8 cellular contexts compared by ENCODE assay signal in the genomic region with DNA sequence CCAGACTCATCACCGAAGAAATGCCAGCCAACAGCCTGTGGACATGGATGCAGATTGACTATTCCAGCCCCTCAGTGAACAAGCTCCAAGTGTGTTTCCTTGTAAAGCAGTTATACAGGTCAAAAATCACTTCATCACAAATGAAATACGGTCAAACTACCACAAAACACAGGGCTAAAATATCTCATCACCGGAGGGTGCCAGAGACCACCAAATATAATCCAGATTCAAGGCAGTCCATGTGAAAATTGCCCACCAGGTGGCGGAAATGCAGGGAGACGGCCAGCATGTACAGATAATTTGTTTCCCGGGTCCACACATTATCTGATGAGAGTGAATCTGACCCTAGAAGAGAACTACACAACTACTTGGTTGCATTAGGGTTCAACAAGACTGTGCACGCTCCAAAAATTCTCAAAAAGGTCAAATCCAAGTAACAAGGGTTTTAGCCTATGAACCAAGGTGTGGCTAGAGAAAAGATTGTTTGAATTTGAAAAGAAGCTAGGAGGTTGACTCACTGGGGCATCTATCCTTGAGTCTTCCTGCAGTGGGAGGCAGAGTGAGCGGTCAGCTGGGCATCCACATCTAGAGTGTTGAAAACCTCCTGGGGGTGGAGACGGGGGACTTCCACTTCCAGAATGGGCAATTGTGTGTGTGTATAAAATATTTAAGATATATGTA.
DNase-seq lines count a peak whose midpoint lies in the region; ATAC-seq and TF ChIP-seq lines count a peak whose summit lies in the region.

No MANE protein-coding gene starts in this region.

- H3K36me3 Mint-ChIP-seq in activated CD4-positive, alpha-beta T cell treated with anti-CD3 and anti-CD28 coated beads for 36 hours (ENCODE audit: low read depth), result no peaks in the 10 kb centered on the region
- peaks cover 3% of the 10 kb centered on the region for H3K36me3 Mint-ChIP-seq in chondrocyte (ENCODE audit: low read depth)

- H3K4me1 Mint-ChIP-seq in activated CD4-positive, alpha-beta T cell treated with anti-CD3 and anti-CD28 coated beads for 36 hours, result peaks cover 3% of the 10 kb centered on the region
- no peaks in the 10 kb centered on the region for H3K4me1 Mint-ChIP-seq in chondrocyte (ENCODE audit: low read depth)

- no peak overlapping the region for H3K4me3 Mint-ChIP-seq in activated CD4-positive, alpha-beta T cell treated with anti-CD3 and anti-CD28 coated beads for 36 hours
- H3K4me3 Mint-ChIP-seq in chondrocyte (ENCODE audit: unreplicated experiment), result no peak overlapping the region

- 30% methylated on average over 9 of the region's 9 CpGs for WGBS in liver

- H3K4me1 ChIP-seq in liver (ENCODE audit: control insufficient read depth in 4 of 4, insufficient read depth in 4 of 4, low read length in 3 of 4), result peaks cover 5 to 20% (median 13%) of the 10 kb centered on the region in 4 donors

- peak; percentile 70 for ATAC-seq in activated CD4-positive, alpha-beta T cell treated with anti-CD3 and anti-CD28 coated beads for 36 hours
- ATAC-seq in GM19463 (IDR thresholded peaks at IDR 0.05; ENCODE audit: unreplicated experiment), result no peak

- intact Hi-C loops in activated CD4-positive, alpha-beta T cell treated with anti-CD3 and anti-CD28 coated beads for 36 hours (cut with DNase I, micrococcal nuclease), result loop anchor here (1.0 to 10.0 kb wide), 5 partner anchors 169 to 494 kb away; no protein-coding TSS in a partner anchor

- TF ChIP-seq CTCF in chondrocyte (IDR thresholded peaks at IDR 0.05) (peak; percentile 99), liver (IDR thresholded peaks at IDR 0.05; ENCODE audit: low read depth, low read length, missing input control) (peak; percentile 100)

- H3K27me3 Mint-ChIP-seq in activated CD4-positive, alpha-beta T cell treated with anti-CD3 and anti-CD28 coated beads for 36 hours, result peaks cover 24% of the 10 kb centered on the region
- peaks cover 28% of the 10 kb centered on the region for H3K27me3 Mint-ChIP-seq in chondrocyte (ENCODE audit: low read depth)

- no peak overlapping the region for H3K9ac ChIP-seq in liver (ENCODE audit: low read depth in 1 of 2, low read length in 2 of 2)

- POLR2A ChIA-PET in activated CD4-positive, alpha-beta T cell treated with anti-CD3 and anti-CD28 coated beads for 36 hours (lab: Charles Lee), result no interaction called here

- H3K27me3 ChIP-seq in liver (ENCODE audit: control insufficient read depth in 4 of 4, insufficient read depth in 4 of 4, low read length in 3 of 4), result peaks cover 0 to 3% (median 0%) of the 10 kb centered on the region in 4 donors

- H3K9me3 Mint-ChIP-seq in activated CD4-positive, alpha-beta T cell treated with anti-CD3 and anti-CD28 coated beads for 36 hours (ENCODE audit: low read depth), result peaks cover 9% of the 10 kb centered on the region
- peaks cover 28% of the 10 kb centered on the region for H3K9me3 Mint-ChIP-seq in chondrocyte (ENCODE audit: low read depth)

- no peaks in the 10 kb centered on the region for H3K36me3 ChIP-seq in liver (ENCODE audit: control insufficient read depth in 4 of 4, insufficient read depth in 3 of 4, low read depth in 1 of 4, low read length in 3 of 4)

- no peaks in the 10 kb centered on the region for H3K9me3 ChIP-seq in liver (ENCODE audit: control insufficient read depth in 4 of 4, low read length in 3 of 4)

- DNase-seq in activated gamma-delta T cell treated with Interleukin-2 at 50 U/mL for 16 hours (peak; percentile 83), activated gamma-delta T cell (lab: John Stamatoyannopoulos, UW) (no peak), NCI-H345 (lab: John Stamatoyannopoulos, UW) (peak; percentile 76), chondrocyte (ENCODE audit: low spot score) (no peak)
- DNase-seq in activated CD4-positive, alpha-beta T cell treated with anti-CD3 and anti-CD28 coated beads for 36 hours, result peak; percentile 85
- DNase-seq in stimulated activated CD8-positive, alpha-beta memory T cell treated with anti-CD3 and anti-CD28 coated beads, Interleukin-12 subunit alpha, Interleukin-12 subunit beta, amount 100 ng/mL, for 4 hours (ENCODE audit: low read depth), result peak; percentile 48

- peak; percentile 99 to 100 for TF ChIP-seq RAD21 in liver (IDR thresholded peaks at IDR 0.05)

- no peak overlapping the region for H3K27ac ChIP-seq in liver (ENCODE audit: low read depth in 1 of 2, low read length in 2 of 2)

- CTCF ChIA-PET in activated CD4-positive, alpha-beta T cell treated with anti-CD3 and anti-CD28 coated beads for 36 hours (lab: Charles Lee), result interaction anchor here (0.5 to 8.3 kb wide), 23 partner anchors 9 to 337 kb away, joined by 3 to 118 read pairs (median 4); a partner anchor contains a TSS

- no peak overlapping the region for H3K27ac Mint-ChIP-seq in activated CD4-positive, alpha-beta T cell treated with anti-CD3 and anti-CD28 coated beads for 36 hours
- no peak overlapping the region for H3K27ac Mint-ChIP-seq in chondrocyte (ENCODE audit: unreplicated experiment)

- H3K4me3 ChIP-seq in liver (ENCODE audit: low read depth in 1 of 3, low read length in 3 of 3), result no peak overlapping the region

TF ChIP-seq in liver, 16 proteins besides CTCF, POLR2A, EP300 and RAD21:
- TF ChIP-seq HNF4A (conservative IDR thresholded peaks at IDR 0.05) (peak in 1 of 2 donors; percentile 49), FOXA1 (IDR thresholded peaks at IDR 0.05) (peak; percentile 30), SP1 (IDR thresholded peaks at IDR 0.05) (no peak), RXRA (IDR thresholded peaks at IDR 0.05) (peak in 1 of 2 donors; percentile 14)

Comparison
In these comparisons a context has a peak if more than half of its experiments do, and no peak if none do; other contexts are left out.
1. DNase-seq: peak in activated gamma-delta T cell treated with Interleukin-2 at 50 U/mL for 16 hours (single experiment), NCI-H345 (single experiment), activated CD4-positive, alpha-beta T cell treated with anti-CD3 and anti-CD28 coated beads for 36 hours (single experiment) and stimulated activated CD8-positive, alpha-beta memory T cell treated with anti-CD3 and anti-CD28 coated beads, Interleukin-12 subunit alpha, Interleukin-12 subunit beta, amount 100 ng/mL, for 4 hours (single experiment); none in activated gamma-delta T cell (single experiment) and chondrocyte (single experiment).